ENCODE assay signal across 28 cellular contexts in the genomic region with DNA sequence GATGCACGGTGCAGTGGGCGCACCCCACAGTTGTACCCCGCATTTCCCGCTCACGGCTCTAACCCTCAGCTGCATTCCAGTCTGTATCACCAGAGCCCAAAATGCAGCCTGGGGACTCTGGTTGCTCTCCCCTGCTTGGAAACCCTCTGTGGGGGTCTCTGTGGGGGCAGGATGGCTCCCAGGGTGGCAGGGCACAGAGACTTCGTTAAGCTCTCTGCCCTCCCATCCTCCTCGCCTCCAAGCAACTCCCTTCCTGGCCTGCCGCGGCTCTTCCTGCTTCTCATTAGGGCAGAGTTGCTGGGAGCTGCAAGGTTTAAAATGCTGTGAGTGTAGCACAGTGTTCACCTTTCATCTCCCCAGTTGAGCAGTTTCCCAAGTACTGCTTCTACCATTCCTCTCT.
DNase-seq lines count a peak whose midpoint lies in the region; TF ChIP-seq lines count a peak whose summit lies in the region.
"Had no signal": no experiment of that assay in that cellular context is flagged by ENCODE, and none has a peak within 500 bp of the region (broad histone marks: within the 10 kb centered on the region; RNA-seq: fewer than 3 reads in every experiment).

No MANE protein-coding gene starts in this region.

- H3K36me3 Mint-ChIP-seq in H9 (ENCODE audit: insufficient read depth in 1 of 3, low read depth in 3 of 3), result no peaks in the 10 kb centered on the region
- H3K36me3 Mint-ChIP-seq: memory B cell, T-cell had no signal

- H3K4me1 ChIP-seq in ascending aorta (peaks cover 0 to 7% of the 10 kb centered on the region in 2 donors), mesenchymal stem cell (ENCODE audit: control insufficient read depth, insufficient read depth, low read depth, low read length) (peaks cover 18% of the 10 kb centered on the region), stomach (peaks cover 16 to 51% (median 27%) of the 10 kb centered on the region in 4 donors), H9 (ENCODE audit: insufficient read depth, low read length) (no peaks in the 10 kb centered on the region; the same call in 1 of the 2 replicates)

- H3K4me3 Mint-ChIP-seq in H9, result no peak overlapping the region
- H3K4me3 Mint-ChIP-seq: activated CD4-positive, alpha-beta T cell treated with anti-CD3 and anti-CD28 coated beads for 36 hours; effector memory CD8-positive, alpha-beta T cell; memory B cell; naive thymus-derived CD4-positive, alpha-beta T cell; T-cell had no signal

- no peaks in the 10 kb centered on the region for H3K36me3 ChIP-seq in ascending aorta
- no peaks in the 10 kb centered on the region for H3K36me3 ChIP-seq in mesenchymal stem cell (ENCODE audit: control insufficient read depth in 1 of 2, insufficient read depth in 2 of 2, low read depth in 1 of 2, low read length in 2 of 2)
- no peaks in the 10 kb centered on the region for H3K36me3 ChIP-seq in stomach
- H3K36me3 ChIP-seq: esophagus squamous epithelium, gastrocnemius medialis, suprapubic skin had no signal

- no peak for TF ChIP-seq POLR2A in stomach (IDR thresholded peaks at IDR 0.05)

- intact Hi-C loops in ascending aorta (cut with DNase I) (no loop called here), stomach (cut with DNase I; ENCODE audit: low total_unique reads) (no loop called here)

- peak overlapping the region; percentile 55 for H4K8ac ChIP-seq in mesenchymal stem cell (ENCODE audit: low read length)
- H4K8ac ChIP-seq in H9 (replicated peaks; ENCODE audit: insufficient read length, low read depth, low read length), result no peak overlapping the region

- no peak overlapping the region for H3T11ph ChIP-seq in H9 (ENCODE audit: low read length)

- H3K23me2 ChIP-seq in H9 (ENCODE audit: insufficient read length, low read depth, low read length, poor library complexity, severe bottlenecking), result peaks cover 6% of the 10 kb centered on the region

- no peaks in the 10 kb centered on the region for H4K20me1 ChIP-seq in H9 (ENCODE audit: control insufficient read depth, insufficient read depth, insufficient read length)

- H3K4me2 ChIP-seq in mesenchymal stem cell (ENCODE audit: low read length, poor library complexity, severe bottlenecking) (no peak overlapping the region), H9 (ENCODE audit: insufficient read depth, insufficient read length, low read length) (no peak overlapping the region)
- H3K4me2 ChIP-seq: KMS-11, PC-9 had no signal

- no peak overlapping the region for H3K4me3 ChIP-seq in ascending aorta
- H3K4me3 ChIP-seq in mesenchymal stem cell (ENCODE audit: insufficient read depth in 1 of 2, low read depth in 1 of 2, low read length in 2 of 2), result no peak overlapping the region
- H3K4me3 ChIP-seq in stomach, result no peak overlapping the region
- H3K4me3 ChIP-seq: esophagus squamous epithelium, gastrocnemius medialis, PC-9, psoas muscle, suprapubic skin had no signal

- H2BK120ac ChIP-seq in mesenchymal stem cell (ENCODE audit: low read depth, low read length), result no peak overlapping the region
- no peak overlapping the region for H2BK120ac ChIP-seq in H9 (ENCODE audit: low read depth, low read length, poor library complexity, severe bottlenecking)

- H2AFZ ChIP-seq in mesenchymal stem cell (ENCODE audit: low read depth, low read length), result no peak overlapping the region
- H2AFZ ChIP-seq in H9 (ENCODE audit: low read length), result no peak overlapping the region
- H2AFZ ChIP-seq: PC-9 had no signal

- H3K23ac ChIP-seq in mesenchymal stem cell (ENCODE audit: low read length in 2 of 2) (no peak overlapping the region), H9 (ENCODE audit: insufficient read length, low read depth, low read length) (no peak overlapping the region)

- WGBS in mesenchymal stem cell, result 46% methylated on average over 9 of the region's 9 CpGs
- WGBS in stomach, 5 donors, result 29 to 57% (median 50%) methylated on average over 4 to 9 of the region's 9 CpGs
- no CpG with 5 or more reads among the region's 9 CpGs for WGBS in H9 (ENCODE audit: extremely low coverage, insufficient read length, low lambda C conversion rate)

- no peaks in the 10 kb centered on the region for H3K79me2 ChIP-seq in H9 (ENCODE audit: insufficient read depth, low read length)

- no peak overlapping the region for H3K27ac Mint-ChIP-seq in H9
- H3K27ac Mint-ChIP-seq: activated CD4-positive, alpha-beta T cell treated with anti-CD3 and anti-CD28 coated beads for 36 hours; memory B cell; naive thymus-derived CD4-positive, alpha-beta T cell; T-cell had no signal

- H3K14ac ChIP-seq in mesenchymal stem cell (ENCODE audit: low read length in 2 of 2) (no peak overlapping the region), H9 (ENCODE audit: insufficient read depth, low read length) (no peak overlapping the region)

- no peak overlapping the region for H2BK15ac ChIP-seq in mesenchymal stem cell (ENCODE audit: low read depth, poor library complexity, severe bottlenecking)
- no peak overlapping the region for H2BK15ac ChIP-seq in H9 (ENCODE audit: low read depth, low read length)

- no peak overlapping the region for H3K9ac ChIP-seq in mesenchymal stem cell (ENCODE audit: low read length)
- H3K9ac ChIP-seq in H9 (ENCODE audit: extremely low read depth, insufficient read length, low read length), result no peak overlapping the region
- H3K9ac ChIP-seq: KMS-11 had no signal

- no peak for TF ChIP-seq EP300 in stomach (IDR thresholded peaks at IDR 0.05)

- no peak overlapping the region for H4K5ac ChIP-seq in H9 (ENCODE audit: insufficient read length, low read depth, low read length)

- H3K56ac ChIP-seq in H9 (ENCODE audit: insufficient read length, low read depth, low read length), result no peak overlapping the region

- peak overlapping the region; percentile 34 to 37 for H3K27ac ChIP-seq in ascending aorta
- H3K27ac ChIP-seq in mesenchymal stem cell (ENCODE audit: low read length, poor library complexity, severe bottlenecking), result no peak overlapping the region
- peak overlapping the region; percentile 45 to 78 (median 65) for H3K27ac ChIP-seq in stomach
- H3K27ac ChIP-seq in H9 (ENCODE audit: insufficient read length, low read depth, low read length), result no peak overlapping the region
- H3K27ac ChIP-seq: esophagus squamous epithelium, KMS-11, PC-9, psoas muscle, suprapubic skin had no signal

- DNase-seq in NCI-H2107 treated with DMSO at 0.1 percent for 48 hours (lab: John Stamatoyannopoulos, UW; ENCODE audit: unreplicated experiment) (peak; percentile 6), NCI-H2107 (lab: John Stamatoyannopoulos, UW) (no peak), ascending aorta (ENCODE audit: low spot score in 2 of 2) (no peak), mesenchymal stem cell (no peak), stomach (no peak), H9 (no peak), middle frontal gyrus (ENCODE audit: extremely low spot score, low spot score) (no peak)
- DNase-seq in central memory CD4-positive, alpha-beta T cell, result no peak
- DNase-seq: 8988T; activated CD4-positive, alpha-beta T cell treated with anti-CD3 and anti-CD28 coated beads for 36 hours; activated naive CD4-positive, alpha-beta T cell treated with anti-CD3 and anti-CD28 coated beads, Interleukin-2, amount 50 U/mL, for 16 hours; AML-193; aorta; COR-L47; effector memory CD8-positive, alpha-beta T cell; esophagus squamous epithelium; MV-4-11; naive thymus-derived CD4-positive, alpha-beta T cell; NCI-H1930; NCI-H345; PC-9; psoas muscle; SHP77 treated with DMSO at 0.1 percent for 48 hours; T-cell had no signal

- H3K18ac ChIP-seq in mesenchymal stem cell (ENCODE audit: low read depth in 1 of 2, low read length in 2 of 2) (peak overlapping the region in 1 of 2 experiments; percentile 33), H9 (ENCODE audit: insufficient read length, low read depth, low read length) (no peak overlapping the region)

- no peaks in the 10 kb centered on the region for H3K27me3 ChIP-seq in ascending aorta
- peaks cover 6 to 18% of the 10 kb centered on the region in 2 experiments for H3K27me3 ChIP-seq in mesenchymal stem cell (ENCODE audit: control insufficient read depth in 1 of 2, insufficient read depth in 1 of 2, low read length in 2 of 2)
- peaks cover 0 to 17% (median 5%) of the 10 kb centered on the region in 3 donors for H3K27me3 ChIP-seq in stomach
- H3K27me3 ChIP-seq in H9 (ENCODE audit: insufficient read depth, low read length), result peaks cover 18% of the 10 kb centered on the region; the same call in 1 of the 2 replicates
- H3K27me3 ChIP-seq: suprapubic skin had no signal

- H3K4ac ChIP-seq in mesenchymal stem cell (ENCODE audit: low read depth in 1 of 2, low read length in 2 of 2), result no peak overlapping the region
- H3K4ac ChIP-seq in H9 (ENCODE audit: low read depth, low read length), result no peak overlapping the region

- TF ChIP-seq CTCF in ascending aorta (IDR thresholded peaks at IDR 0.05) (no peak), stomach (IDR thresholded peaks at IDR 0.05) (no peak), H9 (conservative IDR thresholded peaks at IDR 0.05) (no peak)

- H2BK5ac ChIP-seq in mesenchymal stem cell (ENCODE audit: low read depth, low read length, poor library complexity, severe bottlenecking) (no peak overlapping the region), H9 (ENCODE audit: insufficient read length, low read length) (no peak overlapping the region)

- peaks cover 20 to 47% of the 10 kb centered on the region in 2 experiments for H3K4me1 Mint-ChIP-seq in H9

- H4K91ac ChIP-seq in mesenchymal stem cell (ENCODE audit: low read length), result no peak overlapping the region
- H4K91ac ChIP-seq in H9 (ENCODE audit: insufficient read length, low read depth, low read length), result no peak overlapping the region

- H3K79me1 ChIP-seq in mesenchymal stem cell (replicated peaks; ENCODE audit: low read length, poor library complexity, severe bottlenecking) (no peaks in the 10 kb centered on the region), H9 (ENCODE audit: insufficient read depth, low read depth, low read length, poor library complexity, severe bottlenecking) (no peaks in the 10 kb centered on the region)

- no peaks in the 10 kb centered on the region for H3K9me3 ChIP-seq in ascending aorta
- H3K9me3 ChIP-seq in mesenchymal stem cell (ENCODE audit: control insufficient read depth, low read length), result no peaks in the 10 kb centered on the region
- H3K9me3 ChIP-seq in stomach, result no peaks in the 10 kb centered on the region
- H3K9me3 ChIP-seq in H9 (ENCODE audit: control insufficient read depth, low read depth, low read length), result no peaks in the 10 kb centered on the region
- H3K9me3 ChIP-seq: esophagus squamous epithelium, gastrocnemius medialis, psoas muscle, suprapubic skin had no signal

- H2AK5ac ChIP-seq in mesenchymal stem cell (ENCODE audit: low read length, severe bottlenecking), result no peak overlapping the region
- no peak overlapping the region for H2AK5ac ChIP-seq in H9 (ENCODE audit: insufficient read length, low read length)

- H3K27me3 Mint-ChIP-seq in H9 (ENCODE audit: low read depth), result peaks cover 96% of the 10 kb centered on the region

- H3K9me3 Mint-ChIP-seq in H9, result no peaks in the 10 kb centered on the region
- H3K9me3 Mint-ChIP-seq: effector memory CD8-positive, alpha-beta T cell; memory B cell; naive thymus-derived CD4-positive, alpha-beta T cell; T-cell had no signal

- no peak overlapping the region for H2BK20ac ChIP-seq in H9 (ENCODE audit: low read depth, low read length, poor library complexity, severe bottlenecking)

- peak overlapping the region in 1 of 2 experiments; percentile 1 for H2BK12ac ChIP-seq in mesenchymal stem cell (ENCODE audit: low read length in 2 of 2)
- no peak overlapping the region for H2BK12ac ChIP-seq in H9 (ENCODE audit: insufficient read length, low read depth, low read length)

Comparison
In these comparisons a context has a peak if more than half of its experiments do, and no peak if none do; other contexts are left out.
1. H3K27ac ChIP-seq: peak in ascending aorta (2 of 2) and stomach (5 of 5); none in mesenchymal stem cell (single experiment) and H9 (single experiment).